In genomic region chr1:245118806-245119205, GRCh38 we compare ENCODE assay signal across 23 cellular contexts. TPM values are rescaled to one million over a fixed set of nuclear protein-coding genes. Genes with fewer than 3 reads are reported as not detected.
"Had no signal": no experiment of that assay in that cellular context is flagged by ENCODE, and none has a peak within 500 bp of the region (broad histone marks: within the 10 kb centered on the region; RNA-seq: fewer than 3 reads in every experiment).

No MANE protein-coding gene starts in this region.

- DNase-seq: activated B cell treated with CpG ODN at 0.5 μM for 24 hours; activated CD4-positive, alpha-beta T cell treated with anti-CD3 and anti-CD28 coated beads for 1 hour; activated CD4-positive, alpha-beta T cell treated with anti-CD3 and anti-CD28 coated beads, Interleukin-2, amount 10 ng/mL, durations not matched to agents 24 days and 14 days; activated CD4-positive, alpha-beta T cell treated with anti-CD3 and anti-CD28 coated beads, Interleukin-2, amount 50 U/mL, for 48 hours; activated CD8-positive, alpha-beta memory T cell treated with anti-CD3 and anti-CD28 coated beads, Interleukin-2, amount 10 ng/mL, durations not matched to agents 7 days and 5 days; activated gamma-delta T cell; activated naive CD4-positive, alpha-beta T cell treated with anti-CD3 and anti-CD28 coated beads for 36 hours; activated T-cell treated with anti-CD3 and anti-CD28 coated beads, Interleukin-2, amount 50 U/mL, for 4 hours; amygdala; NCI-H1092; NCI-H1417; NCI-H1930; NCI-H2107; NCI-H2171 treated with DMSO at 0.1 percent for 48 hours; NCI-H226; NCI-H526; PC-3; SIG-M5; T-helper 17 cell; T-helper 9 cell had no signal

- H3K27ac ChIP-seq: KMS-11 had no signal

- ATAC-seq: activated CD8-positive, alpha-beta memory T cell treated with anti-CD3 and anti-CD28 coated beads, Interleukin-2, amount 10 ng/mL, durations not matched to agents 7 days and 5 days; activated T-cell treated with anti-CD3 and anti-CD28 coated beads, Interleukin-2, amount 50 U/mL, for 4 hours; activated T-helper 17 cell treated with anti-CD3 and anti-CD28 coated beads, Interleukin-2, amount 50 U/mL, for 72 hours; HepG2; PC-3; T-helper 17 cell had no signal

RNA-seq across cellular contexts. Expression of gene KIF26B, which starts 36.0 kb away (rescaled TPM):
- total RNA-seq: activated T-helper 17 cell treated with anti-CD3 and anti-CD28 coated beads, Interleukin-2, amount 50 U/mL, for 72 hours; T-helper 17 cell had no signal
